20 cellular contexts compared by ENCODE assay signal in the genomic region with DNA sequence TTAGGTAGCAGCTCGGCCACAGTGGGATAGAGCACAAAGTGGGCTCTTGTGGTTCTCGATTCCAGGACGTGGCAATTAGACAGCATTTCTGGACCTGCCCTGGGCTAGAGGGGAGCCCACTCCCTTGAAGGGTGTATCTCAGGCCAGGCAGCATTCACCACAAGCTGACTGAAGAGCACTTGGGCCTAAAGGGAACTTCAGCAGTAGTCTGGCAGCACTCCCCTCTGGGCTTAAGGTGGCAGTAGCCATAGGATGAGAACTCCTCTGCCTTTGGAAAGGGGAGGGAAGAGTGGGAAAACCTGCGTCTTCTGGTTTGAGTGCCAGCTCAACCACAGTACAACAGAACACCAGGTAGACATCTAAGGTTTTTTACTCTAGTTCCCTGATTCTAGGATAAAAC. TPM values are rescaled to one million over a fixed set of nuclear protein-coding genes. Genes with fewer than 3 reads are reported as not detected.
DNase-seq lines count a peak whose midpoint lies in the region; ATAC-seq, FAIRE-seq and TF ChIP-seq lines count a peak whose summit lies in the region.
"Had no signal": no experiment of that assay in that cellular context is flagged by ENCODE, and none has a peak within 500 bp of the region (broad histone marks: within the 10 kb centered on the region; RNA-seq: fewer than 3 reads in every experiment).

No MANE protein-coding gene starts in this region.

- TF ChIP-seq RAD21 in A549 (conservative IDR thresholded peaks at IDR 0.05 in 1 of 2, IDR thresholded peaks at IDR 0.05 in 1 of 2): no peak
- no peak for TF ChIP-seq RAD21 in K562 (CRISPR knock-in tag; conservative IDR thresholded peaks at IDR 0.05 in 1 of 2, IDR thresholded peaks at IDR 0.05 in 1 of 2)

- H4K91ac ChIP-seq in neuronal stem cell (ENCODE audit: low read depth, low read length, poor library complexity): no peak overlapping the region

- intact Hi-C loops in K562 (cut with micrococcal nuclease): no loop called here

- TF ChIP-seq POLR2A in A549 (IDR thresholded peaks at IDR 0.05; ENCODE audit: low read length) (no peak), K562 (conservative IDR thresholded peaks at IDR 0.05) (no peak)

- TF ChIP-seq EP300 in A549 (IDR thresholded peaks at IDR 0.05) (no peak), K562 (IDR thresholded peaks at IDR 0.05; ENCODE audit: low read length) (no peak)

- H3K27me3 ChIP-seq in GM23338 (ENCODE audit: insufficient read depth) (no peaks in the 10 kb centered on the region), K562 (ENCODE audit: control insufficient read depth in 2 of 2, insufficient read depth in 2 of 2, low read length in 2 of 2) (no peaks in the 10 kb centered on the region; a peak in 3 of 5 replicates), neuronal stem cell (ENCODE audit: control insufficient read depth in 3 of 3, insufficient read depth in 3 of 3, low read depth in 1 of 3, low read length in 3 of 3) (no peaks in the 10 kb centered on the region)

- peak overlapping the region; percentile 17 for H2BK120ac ChIP-seq in neuronal stem cell (ENCODE audit: low read depth, low read length)

- no peaks in the 10 kb centered on the region for H3F3A ChIP-seq in GM23338 (replicated peaks; ENCODE audit: low read depth)

- in situ Hi-C loops in K562 (cut with MboI): no loop called here

- H3K79me2 ChIP-seq in GM23338 (replicated peaks; ENCODE audit: insufficient read depth) (no peaks in the 10 kb centered on the region), K562 (ENCODE audit: control insufficient read depth, insufficient read depth, low read length) (no peaks in the 10 kb centered on the region)

- no peak overlapping the region for H3K4me2 ChIP-seq in A549
- no peak overlapping the region for H3K4me2 ChIP-seq in GM23338
- H3K4me2 ChIP-seq in K562 (ENCODE audit: insufficient read depth, low read length): no peak overlapping the region
- no peak overlapping the region for H3K4me2 ChIP-seq in neuronal stem cell (ENCODE audit: insufficient read depth, low read length, poor library complexity, severe bottlenecking)

- H3K9me1 ChIP-seq in K562 (ENCODE audit: control insufficient read depth, insufficient read depth, low read length): no peaks in the 10 kb centered on the region

- H4K20me1 ChIP-seq in GM23338 (replicated peaks; ENCODE audit: insufficient read depth) (no peaks in the 10 kb centered on the region), K562 (replicated peaks; ENCODE audit: control insufficient read depth, insufficient read depth, low read length) (no peaks in the 10 kb centered on the region)

- H3K9me3 ChIP-seq in A549 (no peaks in the 10 kb centered on the region), K562 (replicated peaks; ENCODE audit: control insufficient read depth, insufficient read depth, low read depth, low read length) (no peaks in the 10 kb centered on the region), neuronal stem cell (replicated peaks in 1 of 2; ENCODE audit: control insufficient read depth in 2 of 2, insufficient read depth in 1 of 2, low read depth in 1 of 2, low read length in 2 of 2) (peaks cover 0 to 5% of the 10 kb centered on the region in 2 donors)

- POLR2A ChIA-PET in A549 (lab: Yijun Ruan, JAX): no interaction called here
- POLR2A ChIA-PET in K562 (lab: Yijun Ruan, JAX): interaction anchor here (0.6 kb wide), 2 partner anchors 9 to 431 kb away, joined by 3 read pairs; no protein-coding TSS in a partner anchor

- ATAC-seq in A549 (peak; percentile 19 to 56; a peak in 3 of 6 replicates), GM23338 (peak; percentile 28; the same call in 1 of the 3 replicates), K562 (peak; percentile 29; the same call in 1 of the 3 replicates)
- no peak for ATAC-seq in stimulated activated naive B cell treated with anti-CD40 and anti-IgM and Interleukin-4, amounts not matched to agents 10 μg/mL and 1 μg/mL and 100 μg/mL, for 72 hours (replicated peaks)

- H2BK15ac ChIP-seq in neuronal stem cell (ENCODE audit: low read length): no peak overlapping the region

- no peak overlapping the region for H2BK5ac ChIP-seq in neuronal stem cell (ENCODE audit: low read length)

- FAIRE-seq in A549 (lab: Jason Lieb, UNC) (no peak), K562 (lab: Jason Lieb, UNC) (no peak)
- FAIRE-seq: GM12891, GM18507, H1 had no signal

- no TSS peak for BruUV-seq in K562 (replicated peaks; lab: Mats Ljungman, UMichigan)

- H3K9ac ChIP-seq in K562 (ENCODE audit: insufficient read depth in 1 of 2, low read depth in 2 of 2, low read length in 2 of 2) (no peak overlapping the region), neuronal stem cell (ENCODE audit: low read depth, low read length, poor library complexity) (no peak overlapping the region)

- peaks cover 19% of the 10 kb centered on the region for H3K9me3 Mint-ChIP-seq in GM23338
- no peaks in the 10 kb centered on the region for H3K9me3 Mint-ChIP-seq in activated T-cell treated with anti-CD3 and anti-CD28 coated beads, Interleukin-2, amount 50 U/mL, for 24 hours
- H3K9me3 Mint-ChIP-seq in stimulated activated naive B cell treated with anti-CD40 and anti-IgM and Interleukin-4, amounts not matched to agents 10 μg/mL and 1 μg/mL and 100 μg/mL, for 72 hours: no peaks in the 10 kb centered on the region
- H3K9me3 Mint-ChIP-seq: CD4-positive, alpha-beta memory T cell had no signal

- no peak overlapping the region for H3K14ac ChIP-seq in neuronal stem cell (ENCODE audit: low read length)

- H3K27ac ChIP-seq in A549 (no peak overlapping the region), GM23338 (ENCODE audit: low read depth) (no peak overlapping the region), K562 (ENCODE audit: extremely low read depth, low read depth, low read length) (no peak overlapping the region), neuronal stem cell (replicated peaks; ENCODE audit: low read length) (no peak overlapping the region)

- H3K36me3 ChIP-seq in GM23338 (ENCODE audit: insufficient read depth): no peaks in the 10 kb centered on the region
- H3K36me3 ChIP-seq in K562 (ENCODE audit: control insufficient read depth, insufficient read depth, low read length): no peaks in the 10 kb centered on the region
- no peaks in the 10 kb centered on the region for H3K36me3 ChIP-seq in neuronal stem cell (replicated peaks in 1 of 2; ENCODE audit: control insufficient read depth in 2 of 2, insufficient read depth in 2 of 2, low read length in 2 of 2)

- 90% methylated on average over 4 of the region's 4 CpGs for WGBS in A549 (ENCODE audit: missing lambda C conversion rate)
- 13% methylated on average over 4 of the region's 4 CpGs for WGBS in K562 (ENCODE audit: insufficient coverage, low coverage, missing lambda C conversion rate)
- WGBS in neuronal stem cell (ENCODE audit: extremely low coverage in 2 of 2, insufficient read length in 2 of 2, insufficient replicate concordance in 1 of 2), 2 donors: no CpG with 5 or more reads among the region's 4 CpGs

- H3K4me3 ChIP-seq in A549: no peak overlapping the region
- H3K4me3 ChIP-seq in GM23338: no peak overlapping the region
- no peak overlapping the region for H3K4me3 ChIP-seq in K562
- H3K4me3 ChIP-seq in neuronal stem cell (ENCODE audit: low read length in 2 of 2): no peak overlapping the region

- H3K4me3 Mint-ChIP-seq in GM23338: no peak overlapping the region
- H3K4me3 Mint-ChIP-seq in activated T-cell treated with anti-CD3 and anti-CD28 coated beads, Interleukin-2, amount 50 U/mL, for 24 hours: no peak overlapping the region
- H3K4me3 Mint-ChIP-seq in stimulated activated naive B cell treated with anti-CD40 and anti-IgM and Interleukin-4, amounts not matched to agents 10 μg/mL and 1 μg/mL and 100 μg/mL, for 72 hours: no peak overlapping the region
- H3K4me3 Mint-ChIP-seq: CD4-positive, alpha-beta memory T cell had no signal

- no peak for TF ChIP-seq CTCF in A549 (IDR thresholded peaks at IDR 0.05)
- TF ChIP-seq CTCF in GM23338 (conservative IDR thresholded peaks at IDR 0.05; ENCODE audit: low read depth in 2 of 2): peak in 1 of 2 experiments; percentile 14; a peak in 1 of 4 replicates
- TF ChIP-seq CTCF in K562 (IDR thresholded peaks at IDR 0.05 in 2 of 3, conservative IDR thresholded peaks at IDR 0.05 in 1 of 3; ENCODE audit: insufficient read depth in 2 of 3, low read depth in 1 of 3, low read length in 3 of 3): no peak

- no peak overlapping the region for H2AK5ac ChIP-seq in neuronal stem cell (ENCODE audit: low read depth, low read length)

- H3K18ac ChIP-seq in neuronal stem cell (ENCODE audit: low read length): peak overlapping the region; percentile 48

- H3K23ac ChIP-seq in neuronal stem cell (ENCODE audit: low read depth, low read length, poor library complexity): no peak overlapping the region

- H3K9me2 ChIP-seq in GM23338 (ENCODE audit: insufficient read depth): peaks cover 4% of the 10 kb centered on the region; the same call in 1 of the 2 replicates

- no peak overlapping the region for H4K8ac ChIP-seq in neuronal stem cell (ENCODE audit: low read depth, low read length)

- H3K4me1 ChIP-seq in A549 (no peaks in the 10 kb centered on the region), GM23338 (ENCODE audit: insufficient read depth) (no peaks in the 10 kb centered on the region), K562 (replicated peaks in 1 of 2; ENCODE audit: control insufficient read depth in 2 of 2, insufficient read depth in 2 of 2, low read length in 2 of 2) (peaks cover 2 to 9% of the 10 kb centered on the region in 2 experiments; a peak in 4 of 5 replicates), neuronal stem cell (ENCODE audit: control insufficient read depth in 2 of 2, insufficient read depth in 1 of 2, low read depth in 1 of 2, low read length in 2 of 2) (no peaks in the 10 kb centered on the region)

- H3K4me1 Mint-ChIP-seq in GM23338: no peaks in the 10 kb centered on the region
- peaks cover 1% of the 10 kb centered on the region for H3K4me1 Mint-ChIP-seq in activated T-cell treated with anti-CD3 and anti-CD28 coated beads, Interleukin-2, amount 50 U/mL, for 24 hours (ENCODE audit: low read depth)
- H3K4me1 Mint-ChIP-seq in stimulated activated naive B cell treated with anti-CD40 and anti-IgM and Interleukin-4, amounts not matched to agents 10 μg/mL and 1 μg/mL and 100 μg/mL, for 72 hours: no peaks in the 10 kb centered on the region
- H3K4me1 Mint-ChIP-seq: CD4-positive, alpha-beta memory T cell had no signal

- DNase-seq in A549 (ENCODE audit: low read depth in 1 of 2, low spot score in 1 of 2): no peak
- DNase-seq in GM23338 (ENCODE audit: low spot score): no peak
- no peak for DNase-seq in K562 (ENCODE audit: extremely low read depth in 1 of 4, low spot score in 3 of 4)
- DNase-seq in neuronal stem cell (ENCODE audit: low spot score): no peak
- DNase-seq in activated T-cell treated with anti-CD3 and anti-CD28 coated beads, Interleukin-2, amount 50 U/mL, for 24 hours: no peak
- no peak for DNase-seq in stimulated activated naive B cell treated with anti-CD40 and anti-IgM and Interleukin-4, amounts not matched to agents 10 μg/mL and 1 μg/mL and 100 μg/mL, for 72 hours
- DNase-seq in AG20443 (ENCODE audit: low spot score): no peak
- DNase-seq: AML-193; C1 segment of cervical spinal cord; Calu3; CD4-positive, alpha-beta memory T cell; COR-L47; DMS53; DMS79 treated with DMSO at 0.1 percent for 48 hours; GF-D8; H7; HCEC 1CT had no signal

- no peak overlapping the region for H2BK12ac ChIP-seq in neuronal stem cell (ENCODE audit: low read length)

- CTCF ChIA-PET in A549 (lab: Yijun Ruan, JAX): interaction anchor here (1.1 to 6.9 kb wide), 7 partner anchors 8 to 590 kb away, joined by 3 to 56 read pairs (median 6); no protein-coding TSS in a partner anchor
- CTCF ChIA-PET in K562 (lab: Yijun Ruan, JAX; ENCODE audit: low intra/inter-chr PET ratio): no interaction called here

- H3K79me1 ChIP-seq in neuronal stem cell (ENCODE audit: low read depth, low read length): no peaks in the 10 kb centered on the region

- H3K27ac Mint-ChIP-seq in GM23338: no peak overlapping the region
- H3K27ac Mint-ChIP-seq in activated T-cell treated with anti-CD3 and anti-CD28 coated beads, Interleukin-2, amount 50 U/mL, for 24 hours: no peak overlapping the region
- H3K27ac Mint-ChIP-seq in stimulated activated naive B cell treated with anti-CD40 and anti-IgM and Interleukin-4, amounts not matched to agents 10 μg/mL and 1 μg/mL and 100 μg/mL, for 72 hours: no peak overlapping the region
- H3K27ac Mint-ChIP-seq: CD4-positive, alpha-beta memory T cell had no signal

- H3K4ac ChIP-seq in neuronal stem cell (ENCODE audit: low read length): no peak overlapping the region

- H3K27me3 Mint-ChIP-seq in GM23338 (ENCODE audit: insufficient read depth, low read depth, poor library complexity): peaks cover 2% of the 10 kb centered on the region
- H3K27me3 Mint-ChIP-seq in activated T-cell treated with anti-CD3 and anti-CD28 coated beads, Interleukin-2, amount 50 U/mL, for 24 hours: peaks cover 17% of the 10 kb centered on the region
- H3K27me3 Mint-ChIP-seq in stimulated activated naive B cell treated with anti-CD40 and anti-IgM and Interleukin-4, amounts not matched to agents 10 μg/mL and 1 μg/mL and 100 μg/mL, for 72 hours: peaks cover 6% of the 10 kb centered on the region in 2 donors

- peaks cover 7% of the 10 kb centered on the region for H3K36me3 Mint-ChIP-seq in GM23338 (ENCODE audit: low read depth)
- no peaks in the 10 kb centered on the region for H3K36me3 Mint-ChIP-seq in activated T-cell treated with anti-CD3 and anti-CD28 coated beads, Interleukin-2, amount 50 U/mL, for 24 hours (ENCODE audit: low read depth)
- no peaks in the 10 kb centered on the region for H3K36me3 Mint-ChIP-seq in stimulated activated naive B cell treated with anti-CD40 and anti-IgM and Interleukin-4, amounts not matched to agents 10 μg/mL and 1 μg/mL and 100 μg/mL, for 72 hours
- H3K36me3 Mint-ChIP-seq: CD4-positive, alpha-beta memory T cell had no signal

- no peak overlapping the region; the same call in 1 of the 2 replicates for H2AFZ ChIP-seq in GM23338
- H2AFZ ChIP-seq in K562 (ENCODE audit: low read depth, low read length): no peak overlapping the region
- no peak overlapping the region for H2AFZ ChIP-seq in neuronal stem cell (ENCODE audit: low read length)

RNA-seq across cellular contexts. Expression of a gene that starts 28.1 kb away (rescaled TPM):
- 1.5 and 3.0 TPM in 2 replicates for polyA plus RNA-seq in A549 (2011; rRNA removed)
- 1.0 and 1.5 TPM in 2 replicates for polyA plus RNA-seq in A549 (2012; cell fraction: cytosol; rRNA removed)
- polyA plus RNA-seq in A549 (2012; cell fraction: nucleus; rRNA removed): 3.2 and 4.7 TPM in 2 replicates
- 1.4 to 1.8 TPM (median 1.7 TPM) in 3 replicates for polyA plus RNA-seq in A549 (2017; fragmentation: RNase III; extraction: RNeasy Plus Mini Kit Qiagen cat#74134 plus additional on column Dnase treatment)
- polyA minus RNA-seq in A549 (2011; rRNA and poly(A)+ RNA removed): 1.8 and 3.4 TPM in 2 replicates
- 1.1 and 6.2 TPM in 2 replicates for total RNA-seq in GM23338 (2014; rRNA removed; shearing (Covaris generic))
- polyA plus RNA-seq in GM23338 (2016; fragmentation: Nextera tagmentation; extraction: Ambion mirVana): 1.6 and 2.7 TPM in 2 replicates
- total RNA-seq in K562 (2011; cell fraction: chromatin; rRNA removed; ENCODE audit: low replicate concordance): 0.97 and 1.5 TPM in 2 replicates
- total RNA-seq in K562 (2011; cell fraction: nucleolus; rRNA removed): under 0.01 and 0.26 TPM in 2 replicates
- total RNA-seq in K562 (2011; cell fraction: nucleoplasm; rRNA removed): 0.66 and 1.2 TPM in 2 replicates
- 0.23 and 0.29 TPM in 2 replicates for total RNA-seq in K562 (2014; rRNA removed)
- 0.11 and 0.41 TPM in 2 replicates for total RNA-seq in K562 (2014; rRNA removed; fragmentation: Illumina TruSeq; extraction: Trizol)
- total RNA-seq in K562 (2015; rRNA removed; fragmentation: Illumina TruSeq; extraction: Trizol): 0.07 and 0.26 TPM in 2 replicates
- 0.35 and 0.49 TPM in 2 replicates for total RNA-seq in K562 (2021)
- 0.56 and 0.88 TPM in 2 replicates for polyA plus RNA-seq in K562 (2011; rRNA removed)
- polyA plus RNA-seq in K562 (2011; cell fraction: cytosol; rRNA removed): 0.54 and 0.62 TPM in 2 replicates
- polyA plus RNA-seq in K562 (2011; cell fraction: nucleus; rRNA removed): 2.7 and 3.2 TPM in 2 replicates
- polyA plus RNA-seq in K562 (2012): 0.08 and 0.60 TPM in 2 replicates
- 0.25 and 0.71 TPM in 2 replicates for polyA plus RNA-seq in K562 (2014; fragmentation: Illumina TruSeq; extraction: Trizol)
- under 1 TPM; 0.29 to 0.39 TPM for polyA plus RNA-seq in K562 (2014; fragmentation: Nextera tagmentation; extraction: Ambion mirVana)
- 0.07 and 0.92 TPM in 2 replicates for polyA plus RNA-seq in K562 (2014; rRNA removed)
- polyA minus RNA-seq in K562 (2011; rRNA and poly(A)+ RNA removed): 0.21 and 0.48 TPM in 2 replicates
- polyA minus RNA-seq in K562 (2011; cell fraction: cytosol; rRNA and poly(A)+ RNA removed): not detected in 2 replicates
- polyA minus RNA-seq in K562 (2011; cell fraction: nucleus; rRNA and poly(A)+ RNA removed): 0.44 and 0.81 TPM in 2 replicates
- polyA plus RNA-seq in neuronal stem cell (2013, experiment 1 of 2): 1.3 TPM
- polyA plus RNA-seq in neuronal stem cell (2013, experiment 2 of 2): 0.98 TPM

Comparison
In these comparisons a context has a peak if more than half of its experiments do, and no peak if none do; other contexts are left out.
1. ATAC-seq: peak in A549 (2 of 2), GM23338 (single experiment) and K562 (single experiment); none in stimulated activated naive B cell treated with anti-CD40 and anti-IgM and Interleukin-4, amounts not matched to agents 10 μg/mL and 1 μg/mL and 100 μg/mL, for 72 hours (0 of 2).